ENCODE assay signal across 8 cellular contexts in the genomic region with DNA sequence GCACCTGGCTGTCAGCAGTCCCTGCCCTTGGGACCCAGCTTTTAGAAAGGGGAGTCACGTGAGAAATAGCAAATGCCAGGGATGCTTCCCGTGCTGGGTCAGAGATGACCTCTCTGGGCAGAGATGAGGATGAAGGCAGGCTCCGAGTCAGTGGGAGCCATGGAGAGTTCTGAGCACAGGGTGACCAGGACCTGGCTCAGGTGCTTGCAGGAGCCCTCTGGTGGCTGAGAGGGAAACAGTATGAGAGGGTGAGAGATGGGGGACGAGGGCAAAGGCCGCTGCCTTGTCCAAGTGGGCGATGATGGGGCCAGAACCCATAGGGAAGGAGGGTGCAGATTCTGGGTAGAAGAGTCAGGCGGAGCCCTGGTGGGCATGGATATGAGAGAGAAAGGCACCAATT. TPM values are rescaled to one million over a fixed set of nuclear protein-coding genes. Genes with fewer than 3 reads are reported as not detected.
DNase-seq lines count a peak whose midpoint lies in the region; ATAC-seq and TF ChIP-seq lines count a peak whose summit lies in the region.

No MANE protein-coding gene starts in this region.

- WGBS in right cardiac atrium, result 89% methylated on average over 7 of the region's 7 CpGs

- H3K4me3 ChIP-seq in right cardiac atrium (ENCODE audit: low read length), result no peak overlapping the region
- no peak overlapping the region for H3K4me3 ChIP-seq in WERI-Rb-1 (ENCODE audit: low read depth, low read length)

- peak; percentile 65 for TF ChIP-seq CTCF in WERI-Rb-1 (IDR thresholded peaks at IDR 0.05; ENCODE audit: low read depth, low read length)

- intact Hi-C loops in right cardiac atrium (cut with DNase I) (no loop called here), left ventricle myocardium superior (cut with micrococcal nuclease) (no loop called here)

- no peak for ATAC-seq in right cardiac atrium
- ATAC-seq in left ventricle myocardium superior, result no peak
- no peak for ATAC-seq in HG03039 (IDR thresholded peaks at IDR 0.05; ENCODE audit: unreplicated experiment)

- H3K9me3 ChIP-seq in right cardiac atrium (ENCODE audit: control insufficient read depth, low read length) (no peaks in the 10 kb centered on the region), WERI-Rb-1 (ENCODE audit: severe bottlenecking) (no peaks in the 10 kb centered on the region)

- H3K27ac ChIP-seq in right cardiac atrium (ENCODE audit: low read length) (no peak overlapping the region), WERI-Rb-1 (peak overlapping the region; percentile 50; the same call in 1 of the 2 replicates)

- DNase-seq in right cardiac atrium (peak in 2 of 3 donors; percentile 34 to 35), left ventricle myocardium superior (no peak), WERI-Rb-1 (no peak), iPS-NIHi11 (ENCODE audit: low spot score) (peak; percentile 56), SKM-1 treated with dmso at 0.1 percent for 144 hours (lab: John Stamatoyannopoulos, UW; ENCODE audit: unreplicated experiment) (no peak), NCI-H2029 treated with DMSO at 0.1 percent for 48 hours (lab: John Stamatoyannopoulos, UW) (no peak)
- no peak for DNase-seq in stimulated activated CD4-positive, alpha-beta T cell treated with anti-CD3 and anti-CD28 coated beads, Interleukin-12 subunit alpha, Interleukin-12 subunit beta, amount 100 ng/mL, for 4 hours

- no peaks in the 10 kb centered on the region for H3K4me1 ChIP-seq in right cardiac atrium (ENCODE audit: control insufficient read depth, insufficient read depth, low read length)

- H3K36me3 ChIP-seq in WERI-Rb-1, result peaks cover 56% of the 10 kb centered on the region

- H3K27me3 ChIP-seq in right cardiac atrium (ENCODE audit: control insufficient read depth, insufficient read depth) (no peaks in the 10 kb centered on the region), WERI-Rb-1 (ENCODE audit: insufficient read depth, low read depth, severe bottlenecking) (no peaks in the 10 kb centered on the region)

RNA-seq across cellular contexts. Expression of a gene that starts 15.8 kb away (rescaled TPM):
- total RNA-seq in right cardiac atrium (10 to 100 TPM; 24.6 to 30.4 (median 27.8) TPM), left ventricle myocardium superior (29.8 TPM)
- polyA plus RNA-seq in right cardiac atrium, result 43.4 TPM

RNA-seq across cellular contexts. Expression of a gene that starts 28.0 kb away (rescaled TPM):
- total RNA-seq in right cardiac atrium, result 1 to 10 TPM in 1 of 4 donors, under 1 TPM in 3; 0.39 to 1.4 (median 0.64) TPM
- 0.23 TPM for polyA plus RNA-seq in right cardiac atrium
- 0.62 TPM for total RNA-seq in left ventricle myocardium superior

RNA-seq across cellular contexts. Expression of a gene that starts 51.2 kb away (rescaled TPM):
- 10 to 100 TPM; 30.8 to 37.2 (median 32.6) TPM for total RNA-seq in right cardiac atrium
- polyA plus RNA-seq in right cardiac atrium, result 35.2 TPM
- 32.5 TPM for total RNA-seq in left ventricle myocardium superior

Comparison
In these comparisons a context has a peak if more than half of its experiments do, and no peak if none do; other contexts are left out.
1. DNase-seq: peak in right cardiac atrium (2 of 3) and iPS-NIHi11 (single experiment); none in left ventricle myocardium superior (single experiment), WERI-Rb-1 (single experiment), SKM-1 treated with dmso at 0.1 percent for 144 hours (single experiment), stimulated activated CD4-positive, alpha-beta T cell treated with anti-CD3 and anti-CD28 coated beads, Interleukin-12 subunit alpha, Interleukin-12 subunit beta, amount 100 ng/mL, for 4 hours (single experiment) and NCI-H2029 treated with DMSO at 0.1 percent for 48 hours (single experiment).